Comparison of ENCODE assay signal across 29 cellular contexts in genomic region chr17:70644093-70644492, GRCh38.
"Had no signal": no experiment of that assay in that cellular context is flagged by ENCODE, and none has a peak within 500 bp of the region (broad histone marks: within the 10 kb centered on the region; RNA-seq: fewer than 3 reads in every experiment).

No MANE protein-coding gene starts in this region.

- H3K27me3 ChIP-seq: cardiac muscle cell, Peyer's patch, SJSA1 had no signal

- H3K36me3 Mint-ChIP-seq: activated CD8-positive, alpha-beta memory T cell treated with anti-CD3 and anti-CD28 coated beads, Interleukin-2, amount 10 ng/mL, durations not matched to agents 7 days and 5 days; activated naive CD8-positive, alpha-beta T cell had no signal

- H3K4me1 ChIP-seq: Peyer's patch, SJSA1 had no signal

- H3K27ac Mint-ChIP-seq: activated B cell treated with CpG ODN at 0.5 μM for 24 hours; activated CD4-positive, alpha-beta T cell treated with anti-CD3 and anti-CD28 coated beads, Interleukin-2, amount 10 ng/mL, durations not matched to agents 24 days and 14 days; activated CD8-positive, alpha-beta memory T cell treated with anti-CD3 and anti-CD28 coated beads, Interleukin-2, amount 10 ng/mL, durations not matched to agents 7 days and 5 days; activated naive CD8-positive, alpha-beta T cell; activated T-cell treated with anti-CD3 and anti-CD28 coated beads, Interleukin-2, amount 50 U/mL, for 24 hours; T-helper 1 cell treated with Interleukin-12 subunit alpha and Interleukin-12 subunit beta and Interleukin-4 antibody, amounts not matched to agents 30 μg/mL and 1 μg/mL, for 36 hours had no signal

- H3K4me3 Mint-ChIP-seq: activated B cell treated with CpG ODN at 0.5 μM for 24 hours; activated CD4-positive, alpha-beta T cell treated with anti-CD3 and anti-CD28 coated beads, Interleukin-2, amount 10 ng/mL, durations not matched to agents 24 days and 14 days; activated CD8-positive, alpha-beta memory T cell treated with anti-CD3 and anti-CD28 coated beads, Interleukin-2, amount 10 ng/mL, durations not matched to agents 7 days and 5 days; activated naive CD8-positive, alpha-beta T cell; activated T-cell treated with anti-CD3 and anti-CD28 coated beads, Interleukin-2, amount 50 U/mL, for 24 hours; T-helper 1 cell treated with Interleukin-12 subunit alpha and Interleukin-12 subunit beta and Interleukin-4 antibody, amounts not matched to agents 30 μg/mL and 1 μg/mL, for 36 hours had no signal

- H3K27me3 Mint-ChIP-seq: activated B cell treated with CpG ODN at 0.5 μM for 24 hours; activated CD8-positive, alpha-beta memory T cell treated with anti-CD3 and anti-CD28 coated beads, Interleukin-2, amount 10 ng/mL, durations not matched to agents 7 days and 5 days; activated naive CD8-positive, alpha-beta T cell; activated T-cell treated with anti-CD3 and anti-CD28 coated beads, Interleukin-2, amount 50 U/mL, for 24 hours; brain had no signal

- H3K4me3 ChIP-seq: cardiac muscle cell, K562, Peyer's patch, SJSA1 had no signal

- DNase-seq: activated B cell treated with CpG ODN at 0.5 μM for 24 hours; activated CD4-positive, alpha-beta T cell treated with anti-CD3 and anti-CD28 coated beads for 1 hour; activated CD4-positive, alpha-beta T cell treated with anti-CD3 and anti-CD28 coated beads, Interleukin-2, amount 10 ng/mL, durations not matched to agents 24 days and 14 days; activated CD4-positive, alpha-beta T cell treated with anti-CD3 and anti-CD28 coated beads, Interleukin-2, amount 50 U/mL, for 48 hours; activated CD8-positive, alpha-beta memory T cell treated with anti-CD3 and anti-CD28 coated beads, Interleukin-2, amount 10 ng/mL, durations not matched to agents 7 days and 5 days; activated effector memory CD4-positive, alpha-beta T cell treated with anti-CD3 and anti-CD28 coated beads, Interleukin-2, amount 50 U/mL, for 16 hours; activated naive CD4-positive, alpha-beta T cell treated with Interleukin-2 at 50 U/mL for 16 hours; activated T-cell treated with anti-CD3 and anti-CD28 coated beads, Interleukin-2, amount 50 U/mL, for 24 hours; amygdala; Karpas-422; MM.1S; NCI-H1092 treated with DMSO at 0.1 percent for 48 hours; NCI-H1417 treated with DMSO at 0.1 percent for 48 hours; NCI-H1694; NCI-H2029; NCI-H2107; NCI-H2171 treated with DMSO at 0.1 percent for 48 hours; NCI-H226; NCI-H526; NCI-H774; Peyer's patch; SHP77 had no signal

- H3K36me3 ChIP-seq: cardiac muscle cell, Peyer's patch, SJSA1 had no signal

- H3K9me3 Mint-ChIP-seq: T-helper 1 cell treated with Interleukin-12 subunit alpha and Interleukin-12 subunit beta and Interleukin-4 antibody, amounts not matched to agents 30 μg/mL and 1 μg/mL, for 36 hours had no signal

- H3K4me1 Mint-ChIP-seq: activated B cell treated with CpG ODN at 0.5 μM for 24 hours; activated CD4-positive, alpha-beta T cell treated with anti-CD3 and anti-CD28 coated beads, Interleukin-2, amount 10 ng/mL, durations not matched to agents 24 days and 14 days; activated CD8-positive, alpha-beta memory T cell treated with anti-CD3 and anti-CD28 coated beads, Interleukin-2, amount 10 ng/mL, durations not matched to agents 7 days and 5 days had no signal

- H3K9me3 ChIP-seq: Peyer's patch, SJSA1 had no signal

- H3K27ac ChIP-seq: cardiac muscle cell, Peyer's patch, RWPE1, SJSA1 had no signal
